In genomic region chr2:231396058-231396821, GRCh38 we compare ENCODE assay signal across 9 cellular contexts. TPM values are rescaled to one million over a fixed set of nuclear protein-coding genes. Genes with fewer than 3 reads are reported as not detected.
A peak's percentile ranks its signal among the peaks of the same experiment; 100 is the strongest.
DNase-seq lines count a peak whose midpoint lies in the region; ATAC-seq and TF ChIP-seq lines count a peak whose summit lies in the region.
"Had no signal": no experiment of that assay in that cellular context is flagged by ENCODE, and none has a peak within 500 bp of the region (broad histone marks: within the 10 kb centered on the region; RNA-seq: fewer than 3 reads in every experiment).

No MANE protein-coding gene starts in this region.

- ATAC-seq in upper lobe of right lung (peak; percentile 15), GM18519 (IDR thresholded peaks at IDR 0.05; ENCODE audit: low FRiP score, unreplicated experiment) (no peak)

- no peak overlapping the region for H2BK120ac ChIP-seq in mesendoderm (ENCODE audit: low read depth, low read length)

- intact Hi-C loops in upper lobe of right lung (cut with DNase I): loop anchor here (10.0 kb wide), 1 partner anchor 171 kb away; no protein-coding TSS in a partner anchor

- no peaks in the 10 kb centered on the region for H3K36me3 Mint-ChIP-seq in activated naive CD4-positive, alpha-beta T cell treated with anti-CD3 and anti-CD28 coated beads, Interleukin-2, amount 50 U/mL, for 24 hours

- no peak overlapping the region for H3K23ac ChIP-seq in mesendoderm (ENCODE audit: low read length)

- peaks cover 5% of the 10 kb centered on the region for H3K36me3 ChIP-seq in mesendoderm (ENCODE audit: control insufficient read depth, insufficient read depth, low read length)
- H3K36me3 ChIP-seq in upper lobe of right lung: peaks cover 6% of the 10 kb centered on the region

- H3K27me3 Mint-ChIP-seq in activated naive CD4-positive, alpha-beta T cell treated with anti-CD3 and anti-CD28 coated beads, Interleukin-2, amount 50 U/mL, for 24 hours: peaks cover 23% of the 10 kb centered on the region

- DNase-seq in activated naive CD4-positive, alpha-beta T cell treated with anti-CD3 and anti-CD28 coated beads, Interleukin-2, amount 50 U/mL, for 16 hours: no peak
- DNase-seq in coronary artery (ENCODE audit: low spot score): no peak
- DNase-seq in mesendoderm: no peak
- no peak for DNase-seq in upper lobe of right lung
- DNase-seq in T-helper 9 cell: no peak
- DNase-seq in DMS114 treated with DMSO at 0.1 percent for 48 hours (lab: John Stamatoyannopoulos, UW; ENCODE audit: unreplicated experiment): no peak
- DNase-seq: left cardiac atrium had no signal

- no peaks in the 10 kb centered on the region for H3K9me3 ChIP-seq in upper lobe of right lung

- H3K4me1 ChIP-seq in mesendoderm (ENCODE audit: control insufficient read depth, low read depth, low read length) (peaks cover 13% of the 10 kb centered on the region), upper lobe of right lung (peaks cover 30% of the 10 kb centered on the region)

- H3K9ac ChIP-seq in mesendoderm (ENCODE audit: low read length): peak overlapping the region; percentile 84

- H3K4ac ChIP-seq in mesendoderm (ENCODE audit: low read depth, low read length): peak overlapping the region; percentile 44

- H3K4me2 ChIP-seq in mesendoderm (ENCODE audit: low read length): peak overlapping the region; percentile 91

- H2AK5ac ChIP-seq in mesendoderm (ENCODE audit: low read length): no peak overlapping the region

- no peak overlapping the region for H2BK15ac ChIP-seq in mesendoderm (replicated peaks; ENCODE audit: low read depth)

- H3K56ac ChIP-seq in mesendoderm (ENCODE audit: low read length): peak overlapping the region; percentile 87

- H3K27ac ChIP-seq in coronary artery (peak overlapping the region; percentile 52 to 55), mesendoderm (ENCODE audit: low read depth, low read length) (no peak overlapping the region), upper lobe of right lung (peak overlapping the region; percentile 63)

- peak overlapping the region; percentile 78 for H3K18ac ChIP-seq in mesendoderm (ENCODE audit: low read length)

- peak overlapping the region; percentile 76 for H3K4me3 ChIP-seq in coronary artery
- H3K4me3 ChIP-seq in mesendoderm (ENCODE audit: low read length): peak overlapping the region; percentile 66
- peak overlapping the region; percentile 56 for H3K4me3 ChIP-seq in upper lobe of right lung

- H3K9me3 Mint-ChIP-seq in activated naive CD4-positive, alpha-beta T cell treated with anti-CD3 and anti-CD28 coated beads, Interleukin-2, amount 50 U/mL, for 24 hours: no peaks in the 10 kb centered on the region

- no peak overlapping the region for H3K27ac Mint-ChIP-seq in activated naive CD4-positive, alpha-beta T cell treated with anti-CD3 and anti-CD28 coated beads, Interleukin-2, amount 50 U/mL, for 24 hours

- WGBS in mesendoderm (ENCODE audit: extremely low coverage, insufficient coverage, low lambda C conversion rate): no CpG with 5 or more reads among the region's 41 CpGs

- no peak for TF ChIP-seq CTCF in coronary artery (IDR thresholded peaks at IDR 0.05)
- TF ChIP-seq CTCF in upper lobe of right lung (IDR thresholded peaks at IDR 0.05): no peak

- H2BK5ac ChIP-seq in mesendoderm (ENCODE audit: low read length): no peak overlapping the region

- peaks cover 40% of the 10 kb centered on the region for H3K79me2 ChIP-seq in mesendoderm (ENCODE audit: control insufficient read depth, insufficient read depth, low read length)

- no peaks in the 10 kb centered on the region for H3K27me3 ChIP-seq in mesendoderm (ENCODE audit: insufficient read depth, low read length, poor library complexity)
- peaks cover 5% of the 10 kb centered on the region for H3K27me3 ChIP-seq in upper lobe of right lung

- peak overlapping the region; percentile 57 for H3K4me3 Mint-ChIP-seq in activated naive CD4-positive, alpha-beta T cell treated with anti-CD3 and anti-CD28 coated beads, Interleukin-2, amount 50 U/mL, for 24 hours

- H3K4me1 Mint-ChIP-seq in activated naive CD4-positive, alpha-beta T cell treated with anti-CD3 and anti-CD28 coated beads, Interleukin-2, amount 50 U/mL, for 24 hours: peaks cover 14% of the 10 kb centered on the region

- H4K5ac ChIP-seq in mesendoderm (ENCODE audit: low read length): no peak overlapping the region

- no peak overlapping the region for H4K8ac ChIP-seq in mesendoderm (ENCODE audit: low read depth, low read length)

- H3K79me1 ChIP-seq in mesendoderm (ENCODE audit: low read length): peaks cover 7% of the 10 kb centered on the region

RNA-seq across cellular contexts. Expression of gene B3GNT7, which starts 0.7 kb away (rescaled TPM):
- polyA plus RNA-seq in mesendoderm (2013, experiment 1 of 2): 121 TPM
- 118 TPM for polyA plus RNA-seq in mesendoderm (2013, experiment 2 of 2)
- total RNA-seq in upper lobe of right lung: 53.5 TPM
